10 cellular contexts compared by ENCODE assay signal in the genomic region with DNA sequence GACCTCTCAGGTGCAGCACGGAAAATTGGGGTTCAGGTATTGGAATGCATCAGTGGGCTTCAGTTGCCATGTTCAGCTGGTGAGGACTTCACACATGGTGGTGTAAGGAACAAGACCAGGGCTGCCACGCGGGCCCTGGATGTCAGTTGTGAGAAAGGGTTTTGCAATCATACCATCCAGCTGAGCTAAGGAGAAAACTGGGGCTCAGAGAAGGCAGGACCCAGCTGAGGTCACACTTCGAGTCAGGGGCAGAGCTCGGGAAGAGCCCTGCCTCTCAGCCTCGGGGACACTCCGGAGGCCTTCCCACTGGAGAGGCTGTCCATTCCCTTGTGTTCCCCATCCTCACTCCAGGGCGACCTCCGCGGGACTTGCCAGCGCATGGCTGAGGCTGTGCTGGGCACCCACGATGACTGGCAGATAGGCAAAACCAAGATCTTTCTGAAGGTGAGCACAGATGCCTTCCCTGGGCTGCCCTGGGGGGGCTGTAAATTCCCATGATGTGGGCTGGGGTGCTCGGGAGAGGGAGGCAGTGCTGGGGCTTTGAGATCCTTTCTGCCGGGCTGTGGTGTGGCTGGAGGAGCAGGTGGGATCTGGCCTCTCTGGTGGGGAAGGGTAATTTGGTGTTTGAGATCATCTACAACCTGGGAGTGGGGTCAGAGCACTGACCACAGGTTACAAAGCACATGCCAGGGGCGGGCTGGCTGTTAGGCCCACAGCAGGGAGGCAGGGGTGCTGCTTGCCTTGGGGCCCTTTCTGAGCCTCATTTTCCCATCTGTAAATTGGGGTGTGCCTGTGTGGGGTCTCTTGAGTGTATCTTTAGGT. TPM values are rescaled to one million over a fixed set of nuclear protein-coding genes. Genes with fewer than 3 reads are reported as not detected.
DNase-seq lines count a peak whose midpoint lies in the region; ATAC-seq and TF ChIP-seq lines count a peak whose summit lies in the region.
"Had no signal": no experiment of that assay in that cellular context is flagged by ENCODE, and none has a peak within 500 bp of the region (broad histone marks: within the 10 kb centered on the region; RNA-seq: fewer than 3 reads in every experiment).

No MANE protein-coding gene starts in this region.

- peak overlapping the region; percentile 82 for H3K27ac Mint-ChIP-seq in stimulated activated naive B cell treated with anti-CD40 and anti-IgM and Interleukin-4, amounts not matched to agents 10 μg/mL and 1 μg/mL and 100 μg/mL, for 72 hours
- H3K27ac Mint-ChIP-seq: activated CD4-positive, alpha-beta T cell treated with anti-CD3 and anti-CD28 coated beads, Interleukin-2, amount 10 ng/mL, durations not matched to agents 24 days and 14 days had no signal

- intact Hi-C loops in left lung (cut with DNase I) = no loop called here

- no peaks in the 10 kb centered on the region for H3K36me3 ChIP-seq in HUES6 (ENCODE audit: control insufficient read depth, insufficient read depth, low read length)
- H3K36me3 ChIP-seq in left lung = no peaks in the 10 kb centered on the region

- peaks cover 61% of the 10 kb centered on the region for H3K4me1 ChIP-seq in HUES6 (ENCODE audit: control insufficient read depth, insufficient read depth, low read length)
- H3K4me1 ChIP-seq in left lung = peaks cover 0 to 19% of the 10 kb centered on the region in 2 donors

- peak overlapping the region; percentile 36 for H3K9ac ChIP-seq in HUES6 (ENCODE audit: low read length)

- H3K27me3 ChIP-seq in HUES6 (ENCODE audit: control insufficient read depth, insufficient read depth, low read length) = no peaks in the 10 kb centered on the region
- H3K27me3 ChIP-seq in left lung = no peaks in the 10 kb centered on the region

- H3K4me3 Mint-ChIP-seq in stimulated activated naive B cell treated with anti-CD40 and anti-IgM and Interleukin-4, amounts not matched to agents 10 μg/mL and 1 μg/mL and 100 μg/mL, for 72 hours = no peak overlapping the region
- H3K4me3 Mint-ChIP-seq: activated CD4-positive, alpha-beta T cell treated with anti-CD3 and anti-CD28 coated beads, Interleukin-2, amount 10 ng/mL, durations not matched to agents 24 days and 14 days had no signal

- H3K9me3 ChIP-seq in HUES6 (ENCODE audit: control insufficient read depth, insufficient read depth, low read depth, low read length) (no peaks in the 10 kb centered on the region), left lung (no peaks in the 10 kb centered on the region)

- H3K4me1 Mint-ChIP-seq in stimulated activated naive B cell treated with anti-CD40 and anti-IgM and Interleukin-4, amounts not matched to agents 10 μg/mL and 1 μg/mL and 100 μg/mL, for 72 hours = peaks cover 6 to 18% of the 10 kb centered on the region in 2 donors
- H3K4me1 Mint-ChIP-seq: activated CD4-positive, alpha-beta T cell treated with anti-CD3 and anti-CD28 coated beads, Interleukin-2, amount 10 ng/mL, durations not matched to agents 24 days and 14 days had no signal

- peak; percentile 51 for ATAC-seq in left lung
- peak in 1 of 2 donors; percentile 6 for ATAC-seq in stimulated activated naive B cell treated with anti-CD40 and anti-IgM and Interleukin-4, amounts not matched to agents 10 μg/mL and 1 μg/mL and 100 μg/mL, for 72 hours (replicated peaks)
- no peak for ATAC-seq in HG02798 (IDR thresholded peaks at IDR 0.05; ENCODE audit: poor library complexity, unreplicated experiment)
- no peak for ATAC-seq in GM21619 (IDR thresholded peaks at IDR 0.05; ENCODE audit: unreplicated experiment)
- ATAC-seq in GM19328 (IDR thresholded peaks at IDR 0.05; ENCODE audit: unreplicated experiment) = no peak

- DNase-seq in amniotic epithelial cell (ENCODE audit: low read depth) (peak; percentile 17), left lung (peak in 1 of 2 donors; percentile 76)
- DNase-seq in stimulated activated naive B cell treated with anti-CD40 and anti-IgM and Interleukin-4, amounts not matched to agents 10 μg/mL and 1 μg/mL and 100 μg/mL, for 72 hours = no peak
- DNase-seq in activated CD8-positive, alpha-beta memory T cell treated with anti-CD3 and anti-CD28 coated beads for 24 hours = no peak
- DNase-seq: activated CD4-positive, alpha-beta T cell treated with anti-CD3 and anti-CD28 coated beads, Interleukin-2, amount 10 ng/mL, durations not matched to agents 24 days and 14 days; activated T-cell treated with anti-CD3 and anti-CD28 coated beads, Interleukin-2, amount 50 U/mL, for 48 hours had no signal

- H3K4me3 ChIP-seq in HUES6 (ENCODE audit: low read depth, low read length) = no peak overlapping the region
- peak overlapping the region in 1 of 2 donors; percentile 30 for H3K4me3 ChIP-seq in left lung

- H3K27ac ChIP-seq in HUES6 (ENCODE audit: low read depth, low read length) (no peak overlapping the region), left lung (peak overlapping the region in 1 of 2 donors; percentile 71)

- TF ChIP-seq CTCF in left lung (IDR thresholded peaks at IDR 0.05) = no peak

- H3K36me3 Mint-ChIP-seq in stimulated activated naive B cell treated with anti-CD40 and anti-IgM and Interleukin-4, amounts not matched to agents 10 μg/mL and 1 μg/mL and 100 μg/mL, for 72 hours = no peaks in the 10 kb centered on the region

- peaks cover 0 to 6% of the 10 kb centered on the region in 2 donors for H3K27me3 Mint-ChIP-seq in stimulated activated naive B cell treated with anti-CD40 and anti-IgM and Interleukin-4, amounts not matched to agents 10 μg/mL and 1 μg/mL and 100 μg/mL, for 72 hours
- H3K27me3 Mint-ChIP-seq: activated CD4-positive, alpha-beta T cell treated with anti-CD3 and anti-CD28 coated beads, Interleukin-2, amount 10 ng/mL, durations not matched to agents 24 days and 14 days had no signal

- peaks cover 2 to 6% of the 10 kb centered on the region in 2 donors for H3K9me3 Mint-ChIP-seq in stimulated activated naive B cell treated with anti-CD40 and anti-IgM and Interleukin-4, amounts not matched to agents 10 μg/mL and 1 μg/mL and 100 μg/mL, for 72 hours
- H3K9me3 Mint-ChIP-seq: activated CD4-positive, alpha-beta T cell treated with anti-CD3 and anti-CD28 coated beads, Interleukin-2, amount 10 ng/mL, durations not matched to agents 24 days and 14 days had no signal

RNA-seq across cellular contexts. Expression of gene MYO7A, which starts 47.2 kb away (rescaled TPM):
- 10 to 100 TPM in 1 of 2 donors, 1 to 10 TPM in 1; 4.8 to 13.5 TPM for total RNA-seq in left lung
